9 cellular contexts compared by ENCODE assay signal in the genomic region with DNA sequence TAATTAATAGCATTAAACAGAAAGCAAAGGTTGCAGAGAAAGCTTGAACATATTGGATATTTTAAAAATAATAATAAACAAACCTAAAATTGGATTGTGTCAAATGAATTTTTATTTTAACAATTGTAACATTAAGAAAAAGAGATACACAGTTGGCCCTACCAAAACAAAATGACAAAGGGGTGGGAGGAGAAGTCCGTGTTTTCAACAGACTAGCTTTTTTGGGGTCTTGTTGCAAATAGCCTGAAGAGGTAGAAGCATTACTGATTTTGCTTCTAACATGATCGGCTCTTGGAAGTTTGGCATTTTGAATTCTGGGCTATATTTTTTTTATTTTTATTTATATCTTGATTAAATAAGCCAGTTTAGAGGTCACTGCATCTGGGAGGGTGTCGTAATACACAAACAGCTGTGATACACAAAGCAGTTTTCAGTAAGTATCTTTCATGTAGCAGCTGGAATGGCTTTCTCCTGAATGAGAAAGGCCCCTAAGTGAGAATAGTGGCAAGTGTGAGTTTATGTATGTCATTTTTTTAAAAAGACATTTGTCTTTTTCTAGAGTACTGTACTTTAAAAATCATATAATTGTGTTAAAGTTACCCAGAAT.
DNase-seq lines count a peak whose midpoint lies in the region; ATAC-seq and TF ChIP-seq lines count a peak whose summit lies in the region.
"Had no signal": no experiment of that assay in that cellular context is flagged by ENCODE, and none has a peak within 500 bp of the region (broad histone marks: within the 10 kb centered on the region; RNA-seq: fewer than 3 reads in every experiment).

No MANE protein-coding gene starts in this region.

- TF ChIP-seq CTCF in IMR-90 (conservative IDR thresholded peaks at IDR 0.05; ENCODE audit: low read depth, low read length) = no peak

- no peaks in the 10 kb centered on the region for H3K9me3 ChIP-seq in CD8-positive, alpha-beta memory T cell (ENCODE audit: low read length)
- no peaks in the 10 kb centered on the region for H3K9me3 ChIP-seq in IMR-90 (ENCODE audit: control insufficient read depth, insufficient read depth, low read length)
- H3K9me3 ChIP-seq in naive thymus-derived CD4-positive, alpha-beta T cell (ENCODE audit: control insufficient read depth in 2 of 3, low read length in 3 of 3) = no peaks in the 10 kb centered on the region

- H2AFZ ChIP-seq in IMR-90 (replicated peaks; ENCODE audit: low read length, poor library complexity) = no peak overlapping the region

- H3K4me1 Mint-ChIP-seq in CD8-positive, alpha-beta memory T cell = peaks cover 6 to 12% (median 11%) of the 10 kb centered on the region in 3 donors
- peaks cover 19 to 37% (median 34%) of the 10 kb centered on the region in 7 donors for H3K4me1 Mint-ChIP-seq in naive thymus-derived CD4-positive, alpha-beta T cell

- H2BK5ac ChIP-seq in IMR-90 (ENCODE audit: low read depth, low read length, poor library complexity, severe bottlenecking) = no peak overlapping the region

- H4K20me1 ChIP-seq in IMR-90 (ENCODE audit: insufficient read depth, low read length) = no peaks in the 10 kb centered on the region

- peaks cover 26% of the 10 kb centered on the region for H3K4me1 ChIP-seq in CD8-positive, alpha-beta memory T cell (ENCODE audit: insufficient read depth, low read length)
- H3K4me1 ChIP-seq in IMR-90 (ENCODE audit: control insufficient read depth, insufficient read depth, low read length) = peaks cover 10% of the 10 kb centered on the region
- H3K4me1 ChIP-seq in naive thymus-derived CD4-positive, alpha-beta T cell (ENCODE audit: control insufficient read depth in 2 of 2, insufficient read depth in 2 of 2, low read length in 2 of 2) = peaks cover 0 to 25% of the 10 kb centered on the region in 2 donors

- no CpG with 5 or more reads among the region's 3 CpGs for WGBS in IMR-90 (ENCODE audit: extremely low coverage in 2 of 2, insufficient read length in 1 of 2), 2 experiments

- CTCF ChIA-PET in CD8-positive, alpha-beta memory T cell (lab: Charles Lee) = interaction anchor here (0.6 to 1.3 kb wide), 3 partner anchors 10 to 224 kb away, joined by 3 read pairs; no protein-coding TSS in a partner anchor
- CTCF ChIA-PET in IMR-90 (lab: Yijun Ruan, JAX) = interaction anchor here (0.6 to 0.7 kb wide), 3 partner anchors 10 to 1529 kb away, joined by 3 to 4 read pairs (median 3); no protein-coding TSS in a partner anchor
- CTCF ChIA-PET in naive thymus-derived CD4-positive, alpha-beta T cell (lab: Charles Lee) = interaction anchor here (0.6 to 0.7 kb wide), 2 partner anchors 18 to 1664 kb away, joined by 3 to 4 read pairs; no protein-coding TSS in a partner anchor

- no peak overlapping the region for H3K56ac ChIP-seq in IMR-90 (ENCODE audit: extremely low read depth, insufficient read depth, low read length)

- H3K23ac ChIP-seq in IMR-90 (ENCODE audit: low read depth, low read length) = no peak overlapping the region

- POLR2A ChIA-PET in CD8-positive, alpha-beta memory T cell (lab: Charles Lee) = interaction anchor here (0.6 kb wide), 1 partner anchor 85 kb away, joined by 8 read pairs; no protein-coding TSS in a partner anchor
- POLR2A ChIA-PET in IMR-90 (lab: Charles Lee; ENCODE audit: unreplicated experiment) = no interaction called here
- POLR2A ChIA-PET in naive thymus-derived CD4-positive, alpha-beta T cell (lab: Charles Lee) = interaction anchor here (1.0 to 1.7 kb wide), 5 partner anchors 13 to 100 kb away, joined by 4 to 9 read pairs (median 4); no protein-coding TSS in a partner anchor

- H3K9me3 Mint-ChIP-seq in CD8-positive, alpha-beta memory T cell = no peaks in the 10 kb centered on the region
- H3K9me3 Mint-ChIP-seq in naive thymus-derived CD4-positive, alpha-beta T cell = no peaks in the 10 kb centered on the region
- H3K9me3 Mint-ChIP-seq: activated T-cell treated with anti-CD3 and anti-CD28 coated beads, Interleukin-2, amount 50 U/mL, for 24 hours had no signal

- H3K9ac ChIP-seq in IMR-90 (ENCODE audit: low read depth, low read length) = no peak overlapping the region

- no peak overlapping the region for H2BK120ac ChIP-seq in IMR-90 (ENCODE audit: low read depth, low read length)

- BruUV-seq in IMR-90 (replicated peaks; lab: Mats Ljungman, UMichigan) = no TSS peak

- dilution Hi-C loops in IMR-90 (cut with HindIII; ENCODE audit: low sequenced_read_pairs, unreplicated experiment) = no loop called here

- no peak overlapping the region for H2BK15ac ChIP-seq in IMR-90 (ENCODE audit: low read depth, low read length)

- H3K27me3 Mint-ChIP-seq in CD8-positive, alpha-beta memory T cell = peaks cover 0 to 3% of the 10 kb centered on the region in 2 donors
- no peaks in the 10 kb centered on the region for H3K27me3 Mint-ChIP-seq in naive thymus-derived CD4-positive, alpha-beta T cell
- H3K27me3 Mint-ChIP-seq: activated T-cell treated with anti-CD3 and anti-CD28 coated beads, Interleukin-2, amount 50 U/mL, for 24 hours had no signal

- ATAC-seq in IMR-90 (ENCODE audit: low read depth) (peak; percentile 46; the same call in 1 of the 2 replicates), GM18502 (IDR thresholded peaks at IDR 0.05; ENCODE audit: poor library complexity, unreplicated experiment) (no peak)
- no peak for ATAC-seq in naive thymus-derived CD4-positive, alpha-beta T cell

- H3K36me3 ChIP-seq in CD8-positive, alpha-beta memory T cell (ENCODE audit: insufficient read depth, low read length) = no peaks in the 10 kb centered on the region
- no peaks in the 10 kb centered on the region for H3K36me3 ChIP-seq in IMR-90 (ENCODE audit: control insufficient read depth, insufficient read depth, low read length)
- H3K36me3 ChIP-seq in naive thymus-derived CD4-positive, alpha-beta T cell (ENCODE audit: control insufficient read depth in 2 of 3, insufficient read depth in 3 of 3, low read length in 3 of 3) = no peaks in the 10 kb centered on the region

- H3K4me3 Mint-ChIP-seq in CD8-positive, alpha-beta memory T cell = no peak overlapping the region
- peak overlapping the region in 7 of 10 donors; percentile 72 to 86 (median 78) for H3K4me3 Mint-ChIP-seq in naive thymus-derived CD4-positive, alpha-beta T cell

- in situ Hi-C loops in IMR-90 (cut with MboI; ENCODE audit: low sequenced_read_pairs) = no loop called here
- in situ Hi-C loops in KBM-7 (cut with MboI; ENCODE audit: low pct_unique_long_range_greater_than_20kb, low sequenced_read_pairs) = no loop called here

- H3K14ac ChIP-seq in IMR-90 (replicated peaks; ENCODE audit: low read depth, low read length) = no peak overlapping the region

- peak overlapping the region; percentile 32; the same call in 1 of the 2 replicates for H3K4me2 ChIP-seq in IMR-90 (ENCODE audit: low read depth, low read length)

- no peak for TF ChIP-seq POLR2A in IMR-90 (IDR thresholded peaks at IDR 0.05; ENCODE audit: low read depth, low read length)

- no peak overlapping the region; the same call in 1 of the 2 replicates for H4K5ac ChIP-seq in IMR-90 (ENCODE audit: low read depth, low read length)

- H2AK5ac ChIP-seq in IMR-90 (ENCODE audit: low read depth, low read length) = no peak overlapping the region

- no peak overlapping the region for H2BK20ac ChIP-seq in IMR-90 (ENCODE audit: low read depth, low read length)

- H3K36me3 Mint-ChIP-seq in CD8-positive, alpha-beta memory T cell = no peaks in the 10 kb centered on the region
- H3K36me3 Mint-ChIP-seq in naive thymus-derived CD4-positive, alpha-beta T cell = peaks cover 0 to 3% (median 0%) of the 10 kb centered on the region in 5 donors

- no peak overlapping the region for H3K4me3 ChIP-seq in CD8-positive, alpha-beta memory T cell (ENCODE audit: low read length)
- H3K4me3 ChIP-seq in IMR-90 (ENCODE audit: insufficient read depth, low read depth, low read length) = no peak overlapping the region
- no peak overlapping the region for H3K4me3 ChIP-seq in naive thymus-derived CD4-positive, alpha-beta T cell (ENCODE audit: low read length)

- no peak for TF ChIP-seq RAD21 in IMR-90 (IDR thresholded peaks at IDR 0.05; ENCODE audit: low read length)

- intact Hi-C loops in IMR-90 (cut with micrococcal nuclease) = no loop called here
- intact Hi-C loops in naive thymus-derived CD4-positive, alpha-beta T cell (cut with micrococcal nuclease) = loop anchor here (2.0 kb wide), 2 partner anchors 18 to 28 kb away; no protein-coding TSS in a partner anchor

- DNase-seq in CD8-positive, alpha-beta memory T cell = no peak
- DNase-seq in IMR-90 (peak; percentile 27), KBM-7 (no peak)
- no peak for DNase-seq in naive thymus-derived CD4-positive, alpha-beta T cell
- DNase-seq in stimulated activated naive CD4-positive, alpha-beta T cell (lab: John Stamatoyannopoulos, UW) = no peak
- DNase-seq in activated CD4-positive, alpha-beta T cell treated with anti-CD3 and anti-CD28 coated beads for 1 hour = no peak

- no peak overlapping the region for H3K4ac ChIP-seq in IMR-90 (ENCODE audit: low read depth, low read length)

- no peak overlapping the region for H4K8ac ChIP-seq in IMR-90 (ENCODE audit: low read depth in 2 of 2, low read length in 2 of 2)

- no peak overlapping the region for H3K18ac ChIP-seq in IMR-90 (ENCODE audit: low read depth, low read length)

- H3K9me1 ChIP-seq in IMR-90 (ENCODE audit: insufficient read depth, low read length) = peaks cover 6% of the 10 kb centered on the region

- H4K91ac ChIP-seq in IMR-90 (ENCODE audit: insufficient read depth, low read depth, low read length) = no peak overlapping the region

- no peaks in the 10 kb centered on the region for H3K79me1 ChIP-seq in IMR-90 (ENCODE audit: low read depth in 1 of 2, low read length in 2 of 2)

- H3K27ac ChIP-seq in CD8-positive, alpha-beta memory T cell (ENCODE audit: low read depth, low read length) = peak overlapping the region; percentile 25
- H3K27ac ChIP-seq in IMR-90 (ENCODE audit: insufficient read depth, low read length) = no peak overlapping the region
- H3K27ac ChIP-seq in cingulate gyrus (ENCODE audit: low read depth, low read length) = peak overlapping the region; percentile 60
- H3K27ac ChIP-seq in naive thymus-derived CD4-positive, alpha-beta T cell (ENCODE audit: low read depth, low read length) = peak overlapping the region; percentile 51

- no peak overlapping the region for H2AK9ac ChIP-seq in IMR-90 (replicated peaks; ENCODE audit: low read depth, low read length, poor library complexity)

- H3K27me3 ChIP-seq in CD8-positive, alpha-beta memory T cell (ENCODE audit: insufficient read depth, low read length, poor library complexity, severe bottlenecking) = no peaks in the 10 kb centered on the region
- H3K27me3 ChIP-seq in IMR-90 (ENCODE audit: control insufficient read depth, insufficient read depth, low read length) = no peaks in the 10 kb centered on the region
- no peaks in the 10 kb centered on the region for H3K27me3 ChIP-seq in naive thymus-derived CD4-positive, alpha-beta T cell (ENCODE audit: control insufficient read depth in 2 of 2, insufficient read depth in 2 of 2, low read length in 2 of 2)

- no peak overlapping the region for H3K27ac Mint-ChIP-seq in CD8-positive, alpha-beta memory T cell
- peak overlapping the region in 7 of 9 donors; percentile 68 to 94 (median 87) for H3K27ac Mint-ChIP-seq in naive thymus-derived CD4-positive, alpha-beta T cell

TF ChIP-seq in IMR-90, 13 proteins besides CTCF, POLR2A, EP300 and RAD21:
- TF ChIP-seq MAZ (IDR thresholded peaks at IDR 0.05; ENCODE audit: borderline replicate concordance, low read depth, low read length) = no peak
- peak; percentile 58 for TF ChIP-seq CEBPB (IDR thresholded peaks at IDR 0.05; ENCODE audit: low read depth, low read length)

Comparison
In these comparisons a context has a peak if more than half of its experiments do, and no peak if none do; other contexts are left out.
1. H3K27ac Mint-ChIP-seq: peak in naive thymus-derived CD4-positive, alpha-beta T cell (7 of 9); none in CD8-positive, alpha-beta memory T cell (0 of 8).
2. H3K4me3 Mint-ChIP-seq: peak in naive thymus-derived CD4-positive, alpha-beta T cell (7 of 10); none in CD8-positive, alpha-beta memory T cell (0 of 7).